In genomic region chr1:202045699-202046098, GRCh38 we compare ENCODE assay signal across 14 cellular contexts. TPM values are rescaled to one million over a fixed set of nuclear protein-coding genes. Genes with fewer than 3 reads are reported as not detected.
A peak's percentile ranks its signal among the peaks of the same experiment; 100 is the strongest.
DNase-seq lines count a peak whose midpoint lies in the region; ATAC-seq and TF ChIP-seq lines count a peak whose summit lies in the region.
"Had no signal": no experiment of that assay in that cellular context is flagged by ENCODE, and none has a peak within 500 bp of the region (broad histone marks: within the 10 kb centered on the region; RNA-seq: fewer than 3 reads in every experiment).

No MANE protein-coding gene starts in this region.

- no peak overlapping the region for H3K4me3 ChIP-seq in stomach
- H3K4me3 ChIP-seq: BLaER1 had no signal

- H3K9me3 ChIP-seq in stomach, result no peaks in the 10 kb centered on the region
- H3K9me3 ChIP-seq: BLaER1 had no signal

- H3K4me3 Mint-ChIP-seq in endothelial cell (ENCODE audit: unreplicated experiment), result no peak overlapping the region
- H3K4me3 Mint-ChIP-seq: activated T-cell treated with anti-CD3 and anti-CD28 coated beads, Interleukin-2, amount 50 U/mL, for 72 hours had no signal

- TF ChIP-seq EP300 in stomach (IDR thresholded peaks at IDR 0.05), result no peak

- intact Hi-C loops in stomach (cut with DNase I; ENCODE audit: low total_unique reads), result no loop called here

- no peaks in the 10 kb centered on the region for H3K4me1 Mint-ChIP-seq in endothelial cell (ENCODE audit: unreplicated experiment)

- H3K27me3 ChIP-seq in stomach, result peaks cover 0 to 11% (median 0%) of the 10 kb centered on the region in 3 donors
- H3K27me3 ChIP-seq: BLaER1, foreskin keratinocyte had no signal

- H3K36me3 ChIP-seq in stomach, result no peaks in the 10 kb centered on the region
- H3K36me3 ChIP-seq: BLaER1 had no signal

- TF ChIP-seq CTCF in stomach (IDR thresholded peaks at IDR 0.05) (no peak), endothelial cell (IDR thresholded peaks at IDR 0.05; ENCODE audit: unreplicated experiment) (no peak)

- no peak for TF ChIP-seq POLR2A in stomach (IDR thresholded peaks at IDR 0.05)

- H3K36me3 Mint-ChIP-seq in endothelial cell (ENCODE audit: low read depth, unreplicated experiment), result no peaks in the 10 kb centered on the region

- H3K4me1 ChIP-seq in stomach, result peaks cover 21 to 50% (median 41%) of the 10 kb centered on the region in 4 donors

- no peak overlapping the region for H3K27ac Mint-ChIP-seq in endothelial cell (ENCODE audit: unreplicated experiment)
- H3K27ac Mint-ChIP-seq: activated T-cell treated with anti-CD3 and anti-CD28 coated beads, Interleukin-2, amount 50 U/mL, for 72 hours had no signal

- H3K27ac ChIP-seq in epithelial cell of prostate (peak overlapping the region; percentile 89), stomach (peak overlapping the region; percentile 85 to 92 (median 90))
- H3K27ac ChIP-seq: BLaER1, foreskin keratinocyte had no signal

- 71 to 93% (median 76%) methylated on average over 2 of the region's 2 CpGs for WGBS in stomach, 5 donors

- peaks cover 4% of the 10 kb centered on the region for H3K27me3 Mint-ChIP-seq in endothelial cell (ENCODE audit: unreplicated experiment)

- DNase-seq in DMS79 (lab: John Stamatoyannopoulos, UW), result peak; percentile 74
- peak; percentile 98 for DNase-seq in NCI-H2107 treated with DMSO at 0.1 percent for 48 hours (lab: John Stamatoyannopoulos, UW; ENCODE audit: unreplicated experiment)
- DNase-seq in epithelial cell of prostate (ENCODE audit: low read depth, low spot score), result no peak
- no peak for DNase-seq in stomach
- no peak for DNase-seq in endothelial cell (ENCODE audit: low spot score)
- no peak for DNase-seq in GOT3 (lab: John Stamatoyannopoulos, UW)
- DNase-seq: activated T-cell treated with anti-CD3 and anti-CD28 coated beads, Interleukin-2, amount 50 U/mL, for 72 hours; central memory CD4-positive, alpha-beta T cell; EL; foreskin keratinocyte; NCI-H446 treated with DMSO at 0.1 percent for 48 hours had no signal

- no peaks in the 10 kb centered on the region for H3K9me3 Mint-ChIP-seq in endothelial cell (ENCODE audit: unreplicated experiment)
- H3K9me3 Mint-ChIP-seq: activated T-cell treated with anti-CD3 and anti-CD28 coated beads, Interleukin-2, amount 50 U/mL, for 72 hours had no signal

- no peak for ATAC-seq in HG02938 (IDR thresholded peaks at IDR 0.05; ENCODE audit: unreplicated experiment)
- ATAC-seq: activated T-cell treated with anti-CD3 and anti-CD28 coated beads, Interleukin-2, amount 50 U/mL, for 72 hours; SK-N-SH treated with all-trans-retinoic acid at 6 μM for 48 hours had no signal

RNA-seq across cellular contexts. Expression of gene ELF3, which starts 35.3 kb away (rescaled TPM):
- total RNA-seq in stomach (1,000 to 10,000 TPM in 1 of 5 donors, 100 to 1,000 TPM in 4; 174 to 1,083 (median 289) TPM), endothelial cell (ENCODE audit: unreplicated experiment) (0.56 TPM)
- 100 to 1,000 TPM; 146 to 253 (median 242) TPM for polyA plus RNA-seq in stomach

Comparison
In these comparisons a context has a peak if more than half of its experiments do, and no peak if none do; other contexts are left out.
1. DNase-seq: peak in DMS79 (single experiment) and NCI-H2107 treated with DMSO at 0.1 percent for 48 hours (single experiment); none in epithelial cell of prostate (single experiment), stomach (single experiment), endothelial cell (single experiment) and GOT3 (single experiment).
2. RNA of gene ELF3, which starts 35.3 kb away (total RNA-seq): 174 to 1,083 TPM in stomach; 0.56 TPM in endothelial cell (single experiment); every median in the first group is over 100 times any median in the second.